16 cellular contexts compared by ENCODE assay signal in genomic region chr22:36449776-36450175, GRCh38. TPM values are rescaled to one million over a fixed set of nuclear protein-coding genes. Genes with fewer than 3 reads are reported as not detected.
A peak's percentile ranks its signal among the peaks of the same experiment; 100 is the strongest.
DNase-seq lines count a peak whose midpoint lies in the region; ATAC-seq and TF ChIP-seq lines count a peak whose summit lies in the region.
"Had no signal": no experiment of that assay in that cellular context is flagged by ENCODE, and none has a peak within 500 bp of the region (broad histone marks: within the 10 kb centered on the region; RNA-seq: fewer than 3 reads in every experiment).

No MANE protein-coding gene starts in this region.

- ATAC-seq in heart right ventricle (no peak), upper lobe of left lung (ENCODE audit: low FRiP score in 2 of 2) (no peak), mucosa of descending colon (no peak), GM21717 (IDR thresholded peaks at IDR 0.05; ENCODE audit: unreplicated experiment) (no peak)
- ATAC-seq in naive thymus-derived CD4-positive, alpha-beta T cell, result no peak
- ATAC-seq: stimulated activated memory B cell treated with anti-CD40 and anti-IgM and Interleukin-4, amounts not matched to agents 10 μg/mL and 1 μg/mL and 100 μg/mL, for 72 hours had no signal

- intact Hi-C loops in heart right ventricle (cut with DNase I), result loop anchor here in 7 of 10 donors (5.0 to 10.0 kb wide), 5 partner anchors 42 to 127 kb away; partner anchors contain the start of gene MYH9 (in 3 of the 7)
- intact Hi-C loops in cardiac septum (cut with DNase I), result loop anchor here (1.0 to 2.0 kb wide), 2 partner anchors 24 to 61 kb away; no protein-coding TSS in a partner anchor
- intact Hi-C loops in naive thymus-derived CD4-positive, alpha-beta T cell (cut with micrococcal nuclease), result loop anchor here in 1 of 2 donors (5.0 kb wide), 1 partner anchor 82 kb away; no protein-coding TSS in a partner anchor
- intact Hi-C loops in mucosa of descending colon (cut with DNase I, micrococcal nuclease), result loop anchor here in 1 of 2 donors (10.0 kb wide), 1 partner anchor 65 kb away; the partner anchor contains the start of gene MYH9

- CTCF ChIA-PET in naive thymus-derived CD4-positive, alpha-beta T cell (lab: Charles Lee), result interaction anchor here (0.8 kb wide), 1 partner anchor 38 kb away, joined by 4 read pairs; no protein-coding TSS in a partner anchor

- no peak overlapping the region for H3K4me3 Mint-ChIP-seq in naive thymus-derived CD4-positive, alpha-beta T cell
- H3K4me3 Mint-ChIP-seq: stimulated activated memory B cell treated with anti-CD40 and anti-IgM and Interleukin-4, amounts not matched to agents 10 μg/mL and 1 μg/mL and 100 μg/mL, for 72 hours had no signal

- DNase-seq in heart right ventricle (no peak), cardiac septum (ENCODE audit: low spot score) (no peak), dermis blood vessel endothelial cell (peak; percentile 38), upper lobe of left lung (peak in 1 of 2 donors; percentile 55), NCI-H1436 (lab: John Stamatoyannopoulos, UW) (no peak), mucosa of descending colon (no peak)
- no peak for DNase-seq in naive thymus-derived CD4-positive, alpha-beta T cell
- DNase-seq: activated CD8-positive, alpha-beta memory T cell treated with anti-CD3 and anti-CD28 coated beads, Interleukin-2, amount 50 U/mL, for 4 hours; activated naive CD4-positive, alpha-beta T cell treated with anti-CD3 and anti-CD28 coated beads, Interleukin-2, amount 50 U/mL, for 16 hours; effector CD4-positive, alpha-beta T cell; NCI-H2081; NCI-H69; occipital lobe had no signal

- H3K27ac Mint-ChIP-seq in naive thymus-derived CD4-positive, alpha-beta T cell, result peak overlapping the region in 5 of 9 donors; percentile 48 to 96 (median 78)

- POLR2A ChIA-PET in naive thymus-derived CD4-positive, alpha-beta T cell (lab: Charles Lee), result interaction anchor here (0.7 to 2.3 kb wide), 3 partner anchors 14 to 65 kb away, joined by 3 to 8 read pairs (median 4); no protein-coding TSS in a partner anchor

- TF ChIP-seq EP300 in upper lobe of left lung (IDR thresholded peaks at IDR 0.05), result peak in 3 of 4 donors; percentile 70 to 79 (median 76)

- no peaks in the 10 kb centered on the region for H3K27me3 Mint-ChIP-seq in naive thymus-derived CD4-positive, alpha-beta T cell
- H3K27me3 Mint-ChIP-seq: stimulated activated memory B cell treated with anti-CD40 and anti-IgM and Interleukin-4, amounts not matched to agents 10 μg/mL and 1 μg/mL and 100 μg/mL, for 72 hours had no signal

- no peak for TF ChIP-seq POLR2A in upper lobe of left lung (IDR thresholded peaks at IDR 0.05)

- peaks cover 0 to 2% (median 0%) of the 10 kb centered on the region in 5 donors for H3K36me3 Mint-ChIP-seq in naive thymus-derived CD4-positive, alpha-beta T cell
- H3K36me3 Mint-ChIP-seq: stimulated activated memory B cell treated with anti-CD40 and anti-IgM and Interleukin-4, amounts not matched to agents 10 μg/mL and 1 μg/mL and 100 μg/mL, for 72 hours had no signal

- peak overlapping the region in 9 of 10 donors; percentile 35 to 97 (median 91) for H3K27ac ChIP-seq in heart right ventricle
- H3K27ac ChIP-seq in naive thymus-derived CD4-positive, alpha-beta T cell (ENCODE audit: low read depth, low read length), result no peak overlapping the region
- peak overlapping the region; percentile 36 to 96 (median 94) for H3K27ac ChIP-seq in upper lobe of left lung

- H3K9me3 ChIP-seq in heart right ventricle, result peaks cover 0 to 5% (median 0%) of the 10 kb centered on the region in 11 donors
- H3K9me3 ChIP-seq in naive thymus-derived CD4-positive, alpha-beta T cell (ENCODE audit: control insufficient read depth in 2 of 3, low read length in 3 of 3), result no peaks in the 10 kb centered on the region
- H3K9me3 ChIP-seq in upper lobe of left lung, result no peaks in the 10 kb centered on the region
- no peaks in the 10 kb centered on the region for H3K9me3 ChIP-seq in mucosa of descending colon

- H3K4me3 ChIP-seq in heart right ventricle, result no peak overlapping the region
- no peak overlapping the region for H3K4me3 ChIP-seq in naive thymus-derived CD4-positive, alpha-beta T cell (ENCODE audit: low read length)
- H3K4me3 ChIP-seq in upper lobe of left lung, result no peak overlapping the region
- H3K4me3 ChIP-seq in mucosa of descending colon, result no peak overlapping the region
- H3K4me3 ChIP-seq: smooth muscle cell had no signal

- H3K27me3 ChIP-seq in heart right ventricle (no peaks in the 10 kb centered on the region), upper lobe of left lung (no peaks in the 10 kb centered on the region)
- H3K27me3 ChIP-seq in naive thymus-derived CD4-positive, alpha-beta T cell (ENCODE audit: control insufficient read depth in 2 of 2, insufficient read depth in 2 of 2, low read length in 2 of 2), result no peaks in the 10 kb centered on the region

- TF ChIP-seq CTCF in heart right ventricle (IDR thresholded peaks at IDR 0.05), result no peak
- TF ChIP-seq CTCF in upper lobe of left lung (IDR thresholded peaks at IDR 0.05), result no peak
- TF ChIP-seq CTCF in mucosa of descending colon (IDR thresholded peaks at IDR 0.05), result no peak

- H3K4me1 ChIP-seq in heart right ventricle (peaks cover 16 to 93% (median 53%) of the 10 kb centered on the region in 9 donors), upper lobe of left lung (peaks cover 52 to 78% (median 66%) of the 10 kb centered on the region in 4 donors), mucosa of descending colon (ENCODE audit: low read depth) (peaks cover 37% of the 10 kb centered on the region)
- peaks cover 38 to 39% of the 10 kb centered on the region in 2 donors for H3K4me1 ChIP-seq in naive thymus-derived CD4-positive, alpha-beta T cell (ENCODE audit: control insufficient read depth in 2 of 2, insufficient read depth in 2 of 2, low read length in 2 of 2)

- WGBS in heart right ventricle, 2 donors, result 57 to 65% methylated on average over 7 of the region's 7 CpGs
- WGBS in upper lobe of left lung, 2 donors, result 36 to 51% methylated on average over 6 to 7 of the region's 7 CpGs

- peaks cover 0 to 2% (median 0%) of the 10 kb centered on the region in 11 donors for H3K9me3 Mint-ChIP-seq in naive thymus-derived CD4-positive, alpha-beta T cell
- H3K9me3 Mint-ChIP-seq: stimulated activated memory B cell treated with anti-CD40 and anti-IgM and Interleukin-4, amounts not matched to agents 10 μg/mL and 1 μg/mL and 100 μg/mL, for 72 hours had no signal

- H3K36me3 ChIP-seq in heart right ventricle (no peaks in the 10 kb centered on the region), upper lobe of left lung (no peaks in the 10 kb centered on the region), mucosa of descending colon (ENCODE audit: low read depth) (no peaks in the 10 kb centered on the region)
- H3K36me3 ChIP-seq in naive thymus-derived CD4-positive, alpha-beta T cell (ENCODE audit: control insufficient read depth in 2 of 3, insufficient read depth in 3 of 3, low read length in 3 of 3), result no peaks in the 10 kb centered on the region

- peaks cover 10 to 62% (median 52%) of the 10 kb centered on the region in 7 donors for H3K4me1 Mint-ChIP-seq in naive thymus-derived CD4-positive, alpha-beta T cell

RNA-seq across cellular contexts. Expression of gene TXN2, which starts 31.7 kb away (rescaled TPM):
- total RNA-seq in heart right ventricle (100 to 1,000 TPM; 107 to 142 (median 122) TPM), cardiac septum (92.8 TPM), dermis blood vessel endothelial cell (22.0 and 30.3 TPM in 2 replicates), upper lobe of left lung (10 to 100 TPM; 30.4 to 69.5 (median 53.6) TPM), mucosa of descending colon (100 to 1,000 TPM in 1 of 3 donors, 10 to 100 TPM in 2; 73.2 to 101 (median 95.8) TPM)
- 100 to 1,000 TPM; 103 to 155 TPM for polyA plus RNA-seq in heart right ventricle
- 10 to 100 TPM; 35.5 to 69.9 (median 37.7) TPM for total RNA-seq in naive thymus-derived CD4-positive, alpha-beta T cell
- polyA plus RNA-seq in naive thymus-derived CD4-positive, alpha-beta T cell, result 100 to 1,000 TPM; 135 to 154 TPM

RNA-seq across cellular contexts. Expression of gene FOXRED2, which starts 57.1 kb away (rescaled TPM):
- total RNA-seq in heart right ventricle (10 to 100 TPM in 3 of 10 donors, 1 to 10 TPM in 7; 6.3 to 15.7 (median 8.6) TPM), cardiac septum (3.8 TPM), dermis blood vessel endothelial cell (8.7 and 11.5 TPM in 2 replicates), upper lobe of left lung (10 to 100 TPM in 4 of 6 donors, 1 to 10 TPM in 2; 6.0 to 27.2 (median 12.9) TPM), mucosa of descending colon (1 to 10 TPM; 2.8 to 8.6 (median 6.4) TPM)
- 1 to 10 TPM; 2.2 to 2.4 TPM for polyA plus RNA-seq in heart right ventricle
- 10 to 100 TPM in 3 of 5 experiments, 1 to 10 TPM in 2; 2.3 to 13.1 (median 11.4) TPM for total RNA-seq in naive thymus-derived CD4-positive, alpha-beta T cell
- polyA plus RNA-seq in naive thymus-derived CD4-positive, alpha-beta T cell, result 1 to 10 TPM; 2.3 to 5.6 TPM
